ENCODE assay signal across 18 cellular contexts in genomic region chr17:65498831-65499230, GRCh38.
"Had no signal": no experiment of that assay in that cellular context is flagged by ENCODE, and none has a peak within 500 bp of the region (broad histone marks: within the 10 kb centered on the region; RNA-seq: fewer than 3 reads in every experiment).

No MANE protein-coding gene starts in this region.

- DNase-seq: activated CD4-positive, alpha-beta T cell treated with anti-CD3 and anti-CD28 coated beads for 36 hours; activated CD4-positive, alpha-beta T cell treated with anti-CD3 and anti-CD28 coated beads, Interleukin-2, amount 50 U/mL, for 48 hours; activated naive CD4-positive, alpha-beta T cell treated with anti-CD3 and anti-CD28 coated beads for 36 hours; activated T-cell treated with anti-CD3 and anti-CD28 coated beads, Interleukin-2, amount 50 U/mL, for 1 hour; brain microvascular endothelial cell; central memory CD4-positive, alpha-beta T cell; cortex of kidney; effector CD8-positive, alpha-beta T cell; esophagus squamous epithelium; ovary; right lobe of liver; small intestine; stimulated activated CD4-positive, alpha-beta T cell treated with anti-CD3 and anti-CD28 coated beads, Interleukin-15, amount 100 ng/mL, for 24 hours; stimulated activated CD4-positive, alpha-beta T cell treated with anti-CD3 and anti-CD28 coated beads, Interleukin-2, amount 100 ng/mL, for 48 hours; stimulated activated naive CD8-positive, alpha-beta T cell treated with anti-CD3 and anti-CD28 coated beads, Interleukin-15, amount 100 ng/mL, for 72 hours; trophoblast cell had no signal

- ATAC-seq: activated CD4-positive, alpha-beta T cell treated with anti-CD3 and anti-CD28 coated beads for 36 hours; activated T-helper 17 cell treated with anti-CD3 and anti-CD28 coated beads, Interleukin-2, amount 50 U/mL, for 72 hours; right lobe of liver; stimulated activated naive CD8-positive, alpha-beta T cell treated with anti-CD3 and anti-CD28 coated beads, Interleukin-15, amount 100 ng/mL, for 72 hours; WTC11 had no signal
